16 cellular contexts compared by ENCODE assay signal in the genomic region with DNA sequence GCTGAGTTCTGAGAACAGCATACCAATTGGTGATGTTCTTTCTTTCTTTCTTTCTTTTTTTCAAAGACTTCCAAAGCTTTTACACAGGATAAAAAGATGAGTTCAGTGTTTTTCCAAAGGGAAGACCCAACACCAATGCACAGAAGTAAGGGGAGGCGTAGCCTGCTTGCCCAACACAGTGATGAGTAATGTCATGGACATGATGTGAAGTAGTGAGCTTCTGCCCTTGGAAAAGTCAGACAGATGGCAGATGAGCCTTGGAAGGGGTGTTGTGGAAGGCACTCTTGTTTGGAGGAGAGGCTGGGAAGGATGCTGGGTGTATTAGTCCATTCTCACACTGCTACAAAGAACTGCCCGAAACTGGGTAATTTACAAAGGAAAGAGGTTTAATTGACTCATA. TPM values are rescaled to one million over a fixed set of nuclear protein-coding genes. Genes with fewer than 3 reads are reported as not detected.
DNase-seq lines count a peak whose midpoint lies in the region; ATAC-seq and TF ChIP-seq lines count a peak whose summit lies in the region.
"Had no signal": no experiment of that assay in that cellular context is flagged by ENCODE, and none has a peak within 500 bp of the region (broad histone marks: within the 10 kb centered on the region; RNA-seq: fewer than 3 reads in every experiment).

No MANE protein-coding gene starts in this region.

- H3K9ac ChIP-seq in IMR-90 (ENCODE audit: low read depth, low read length) = no peak overlapping the region

- H2BK20ac ChIP-seq in IMR-90 (ENCODE audit: low read depth, low read length) = peak overlapping the region; percentile 38; the same call in 1 of the 2 replicates

- H3K4me1 ChIP-seq in ACC112 (ENCODE audit: control insufficient read depth, insufficient read depth, low read length, unreplicated experiment) (peaks cover 56% of the 10 kb centered on the region), IMR-90 (ENCODE audit: control insufficient read depth, insufficient read depth, low read length) (peaks cover 22% of the 10 kb centered on the region), breast epithelium (peaks cover 0 to 20% of the 10 kb centered on the region in 2 donors), lower lobe of right lung (peaks cover 48% of the 10 kb centered on the region)

- BruUV-seq in IMR-90 (replicated peaks; lab: Mats Ljungman, UMichigan) = no TSS peak

- H3K56ac ChIP-seq in IMR-90 (ENCODE audit: extremely low read depth, insufficient read depth, low read length) = no peak overlapping the region

- H2BK120ac ChIP-seq in IMR-90 (ENCODE audit: low read depth, low read length) = peak overlapping the region; percentile 48; the same call in 1 of the 2 replicates

- no peak for TF ChIP-seq RAD21 in IMR-90 (IDR thresholded peaks at IDR 0.05; ENCODE audit: low read length)

- no peak overlapping the region for H3K4me2 ChIP-seq in IMR-90 (ENCODE audit: low read depth, low read length)

- H2AFZ ChIP-seq in ACC112 (ENCODE audit: low read length, unreplicated experiment) (no peak overlapping the region), IMR-90 (replicated peaks; ENCODE audit: low read length, poor library complexity) (no peak overlapping the region)

- POLR2A ChIA-PET in IMR-90 (lab: Charles Lee; ENCODE audit: unreplicated experiment) = no interaction called here

- 0 out of 3 replicates have a peak overlapping the region, but pooled peaks have one; percentile 90 for H2BK15ac ChIP-seq in IMR-90 (ENCODE audit: low read depth, low read length)

- H3K4ac ChIP-seq in IMR-90 (ENCODE audit: low read depth, low read length) = peak overlapping the region; percentile 44

- H3K27ac ChIP-seq in ACC112 (ENCODE audit: low read depth, low read length) (peak overlapping the region; percentile 43), IMR-90 (ENCODE audit: insufficient read depth, low read length) (peak overlapping the region; percentile 10; the same call in 1 of the 2 replicates), breast epithelium (peak overlapping the region; percentile 84 to 86), lower lobe of right lung (peak overlapping the region; percentile 14)
- H3K27ac ChIP-seq: vagina had no signal

- dilution Hi-C loops in IMR-90 (cut with HindIII; ENCODE audit: low sequenced_read_pairs, unreplicated experiment) = no loop called here

- no peak overlapping the region; the same call in 1 of the 2 replicates for H3K18ac ChIP-seq in IMR-90 (ENCODE audit: low read depth, low read length)

- H3K23ac ChIP-seq in IMR-90 (ENCODE audit: low read depth, low read length) = no peak overlapping the region

- in situ Hi-C loops in IMR-90 (cut with MboI; ENCODE audit: low sequenced_read_pairs) = no loop called here

- H2AK5ac ChIP-seq in IMR-90 (ENCODE audit: low read depth, low read length) = peak overlapping the region; percentile 76; the same call in 1 of the 2 replicates

- H4K5ac ChIP-seq in IMR-90 (ENCODE audit: low read depth, low read length) = no peak overlapping the region

- intact Hi-C loops in IMR-90 (cut with micrococcal nuclease) = no loop called here
- intact Hi-C loops in breast epithelium (cut with DNase I; ENCODE audit: low total_unique reads) = no loop called here
- intact Hi-C loops in lower lobe of right lung (cut with DNase I) = no loop called here

- peaks cover 9% of the 10 kb centered on the region for H4K20me1 ChIP-seq in IMR-90 (ENCODE audit: insufficient read depth, low read length)

- H3K9me1 ChIP-seq in IMR-90 (ENCODE audit: insufficient read depth, low read length) = peaks cover 29% of the 10 kb centered on the region

- H4K8ac ChIP-seq in IMR-90 (ENCODE audit: low read depth in 2 of 2, low read length in 2 of 2) = peak overlapping the region in 1 of 2 experiments; percentile 45; a peak in 1 of 4 replicates

- H4K91ac ChIP-seq in IMR-90 (ENCODE audit: insufficient read depth, low read depth, low read length) = peak overlapping the region; percentile 9; the same call in 1 of the 2 replicates

- CTCF ChIA-PET in IMR-90 (lab: Yijun Ruan, JAX) = no interaction called here

- no peaks in the 10 kb centered on the region for H3K27me3 ChIP-seq in ACC112 (ENCODE audit: insufficient read depth, low read length)
- no peaks in the 10 kb centered on the region for H3K27me3 ChIP-seq in IMR-90 (ENCODE audit: control insufficient read depth, insufficient read depth, low read length)
- H3K27me3 ChIP-seq in breast epithelium = no peaks in the 10 kb centered on the region
- H3K27me3 ChIP-seq in lower lobe of right lung (ENCODE audit: low read depth) = no peaks in the 10 kb centered on the region
- H3K27me3 ChIP-seq: adrenal gland, vagina had no signal

- H3K9me3 ChIP-seq in IMR-90 (ENCODE audit: control insufficient read depth, insufficient read depth, low read length) (no peaks in the 10 kb centered on the region), breast epithelium (no peaks in the 10 kb centered on the region), lower lobe of right lung (no peaks in the 10 kb centered on the region)
- H3K9me3 ChIP-seq: adrenal gland, vagina had no signal

- peaks cover 14 to 61% of the 10 kb centered on the region in 2 experiments for H3K79me1 ChIP-seq in IMR-90 (ENCODE audit: low read depth in 1 of 2, low read length in 2 of 2)

- DNase-seq in IMR-90 = peak; percentile 78
- DNase-seq in breast epithelium (ENCODE audit: low spot score in 2 of 2) = no peak
- no peak for DNase-seq in lower lobe of right lung
- no peak for DNase-seq in activated effector memory CD4-positive, alpha-beta T cell treated with Interleukin-2 at 50 U/mL for 16 hours
- no peak for DNase-seq in T-helper 2 cell
- DNase-seq: activated T-cell treated with anti-CD3 and anti-CD28 coated beads, Interleukin-2, amount 50 U/mL, for 24 hours; DMS 273 treated with DMSO at 0.1 percent for 48 hours; foreskin melanocyte; midbrain; NCI-H1930; stimulated activated naive B cell treated with anti-CD40 and anti-IgM and Interleukin-4, amounts not matched to agents 10 μg/mL and 1 μg/mL and 100 μg/mL, for 72 hours had no signal

- no peak for TF ChIP-seq CTCF in IMR-90 (conservative IDR thresholded peaks at IDR 0.05; ENCODE audit: low read depth, low read length)
- no peak for TF ChIP-seq CTCF in breast epithelium (IDR thresholded peaks at IDR 0.05)
- TF ChIP-seq CTCF in lower lobe of right lung (IDR thresholded peaks at IDR 0.05) = no peak

- H3K79me2 ChIP-seq in ACC112 (ENCODE audit: control insufficient read depth, insufficient read depth, low read length, unreplicated experiment) = peaks cover 16% of the 10 kb centered on the region

- H3K36me3 ChIP-seq in ACC112 (ENCODE audit: insufficient read depth, low read length) (no peaks in the 10 kb centered on the region), IMR-90 (ENCODE audit: control insufficient read depth, insufficient read depth, low read length) (peaks cover 4% of the 10 kb centered on the region), breast epithelium (no peaks in the 10 kb centered on the region), lower lobe of right lung (no peaks in the 10 kb centered on the region)
- H3K36me3 ChIP-seq: adrenal gland, vagina had no signal

- no peak overlapping the region for H2AK9ac ChIP-seq in IMR-90 (replicated peaks; ENCODE audit: low read depth, low read length, poor library complexity)

- peak; percentile 19 for ATAC-seq in IMR-90 (ENCODE audit: low read depth)
- ATAC-seq in lower lobe of right lung = no peak
- ATAC-seq in HG02885 (IDR thresholded peaks at IDR 0.05; ENCODE audit: poor library complexity, unreplicated experiment) = no peak
- no peak for ATAC-seq in HG03280 (IDR thresholded peaks at IDR 0.05; ENCODE audit: unreplicated experiment)

- peak overlapping the region; percentile 2; the same call in 1 of the 2 replicates for H3K14ac ChIP-seq in IMR-90 (replicated peaks; ENCODE audit: low read depth, low read length)

- no CpG with 5 or more reads among the region's 2 CpGs for WGBS in IMR-90 (ENCODE audit: extremely low coverage in 2 of 2, insufficient read length in 1 of 2), 2 experiments

- TF ChIP-seq POLR2A in IMR-90 (IDR thresholded peaks at IDR 0.05; ENCODE audit: low read depth, low read length) (no peak), breast epithelium (IDR thresholded peaks at IDR 0.05) (no peak)

- no peak overlapping the region for H3K4me3 ChIP-seq in ACC112 (ENCODE audit: low read depth, low read length)
- no peak overlapping the region for H3K4me3 ChIP-seq in IMR-90 (ENCODE audit: insufficient read depth, low read depth, low read length)
- no peak overlapping the region for H3K4me3 ChIP-seq in breast epithelium
- no peak overlapping the region for H3K4me3 ChIP-seq in lower lobe of right lung
- H3K4me3 ChIP-seq: adrenal gland, vagina had no signal

- peak overlapping the region; percentile 40 for H2BK5ac ChIP-seq in IMR-90 (ENCODE audit: low read depth, low read length, poor library complexity, severe bottlenecking)

TF ChIP-seq in IMR-90, 13 proteins besides CTCF, POLR2A, EP300 and RAD21:
- TF ChIP-seq FOS (IDR thresholded peaks at IDR 0.05; ENCODE audit: low read depth, low read length) (peak; percentile 41; the same call in 1 of the 2 replicates), RCOR1 (IDR thresholded peaks at IDR 0.05; ENCODE audit: insufficient replicate concordance, low read length) (no peak), CEBPB (IDR thresholded peaks at IDR 0.05; ENCODE audit: low read depth, low read length) (peak; percentile 94)

RNA-seq across cellular contexts. Expression of gene LRP11, which starts 12.7 kb away (rescaled TPM):
- total RNA-seq in IMR-90 (2012; rRNA removed) (63.8 and 74.7 TPM in 2 replicates), breast epithelium (10 to 100 TPM; 30.6 to 44.9 (median 35.8) TPM), lower lobe of right lung (38.3 TPM)
- polyA plus RNA-seq in IMR-90 (2012; rRNA removed) = 46.5 and 48.8 TPM in 2 replicates
- 17.7 and 33.4 TPM in 2 replicates for polyA plus RNA-seq in IMR-90 (2012; cell fraction: cytosol; rRNA removed)
- polyA plus RNA-seq in IMR-90 (2012; cell fraction: nucleus; rRNA removed; ENCODE audit: low replicate concordance) = 21.3 and 25.1 TPM in 2 replicates

RNA-seq across cellular contexts. Expression of gene RAET1E, which starts 46.5 kb away (rescaled TPM):
- total RNA-seq in IMR-90 (2012; rRNA removed) (not detected in 2 replicates), breast epithelium (1 to 10 TPM in 1 of 3 donors, not detected in 2; 2.0 TPM), lower lobe of right lung (not detected)
- not detected in 2 replicates for polyA plus RNA-seq in IMR-90 (2012; rRNA removed)
- polyA plus RNA-seq in IMR-90 (2012; cell fraction: cytosol; rRNA removed) = 0.02 TPM in 1 of 2 replicates, not detected in the other
- 0.16 TPM in 1 of 2 replicates, not detected in the other for polyA plus RNA-seq in IMR-90 (2012; cell fraction: nucleus; rRNA removed; ENCODE audit: low replicate concordance)

Comparison
In these comparisons a context has a peak if more than half of its experiments do, and no peak if none do; other contexts are left out.
1. H3K27ac ChIP-seq: peak in every context shown above with its lines; median percentile 85 in breast epithelium; 43 in ACC112; 14 in lower lobe of right lung; 10 in IMR-90.